ENCODE assay signal across 33 cellular contexts in genomic region chr10:128369101-128369650, GRCh38.
"Had no signal": no experiment of that assay in that cellular context is flagged by ENCODE, and none has a peak within 500 bp of the region (broad histone marks: within the 10 kb centered on the region; RNA-seq: fewer than 3 reads in every experiment).

No MANE protein-coding gene starts in this region.

- H3K9me3 ChIP-seq: adrenal gland, ascending aorta, body of pancreas, breast epithelium had no signal

- H3K27me3 ChIP-seq: ascending aorta, body of pancreas, brain microvascular endothelial cell, cardiac muscle cell had no signal

- DNase-seq: activated effector memory CD4-positive, alpha-beta T cell treated with anti-CD3 and anti-CD28 coated beads, Interleukin-2, amount 50 U/mL, for 16 hours; activated effector memory CD4-positive, alpha-beta T cell treated with Interleukin-2 at 50 U/mL for 16 hours; activated gamma-delta T cell; activated gamma-delta T cell treated with Interleukin-2 at 50 U/mL for 16 hours; activated naive CD4-positive, alpha-beta T cell; activated naive CD4-positive, alpha-beta T cell treated with anti-CD3 and anti-CD28 coated beads for 36 hours; activated naive CD4-positive, alpha-beta T cell treated with anti-CD3 and anti-CD28 coated beads, Interleukin-2, amount 10 ng/mL, durations not matched to agents 7 days and 5 days; activated naive CD4-positive, alpha-beta T cell treated with anti-CD3 and anti-CD28 coated beads, Interleukin-2, amount 50 U/mL, for 16 hours; activated naive CD4-positive, alpha-beta T cell treated with Interleukin-2 at 50 U/mL for 16 hours; activated naive CD8-positive, alpha-beta T cell treated with anti-CD3 and anti-CD28 coated beads for 36 hours; activated naive CD8-positive, alpha-beta T cell treated with anti-CD3 and anti-CD28 coated beads, Interleukin-2, amount 10 ng/mL, durations not matched to agents 7 days and 5 days; activated naive CD8-positive, alpha-beta T cell treated with anti-CD3 and anti-CD28 coated beads, Interleukin-2, amount 50 U/mL, for 24 hours; activated T-cell treated with anti-CD3 and anti-CD28 coated beads for 4 hours; activated T-cell treated with anti-CD3 and anti-CD28 coated beads, Interleukin-2, amount 50 U/mL, for 1 hour; activated T-cell treated with anti-CD3 and anti-CD28 coated beads, Interleukin-2, amount 50 U/mL, for 24 hours; activated T-cell treated with anti-CD3 and anti-CD28 coated beads, Interleukin-2, amount 50 U/mL, for 4 hours; activated T-cell treated with anti-CD3 and anti-CD28 coated beads, Interleukin-2, amount 50 U/mL, for 48 hours; activated T-cell treated with anti-CD3 and anti-CD28 coated beads, Interleukin-2, amount 50 U/mL, for 72 hours; adrenal gland; amniotic stem cell; amygdala; anterior cingulate cortex; aorta; body of pancreas; brain microvascular endothelial cell; caudate nucleus; central memory CD4-positive, alpha-beta T cell; cerebellar nuclear complex had no signal

- H3K4me3 ChIP-seq: adrenal gland, ascending aorta, body of pancreas, breast epithelium, cardiac muscle cell had no signal

- ATAC-seq: activated naive CD4-positive, alpha-beta T cell treated with anti-CD3 and anti-CD28 coated beads, Interleukin-2, amount 50 U/mL, for 72 hours; activated naive CD8-positive, alpha-beta T cell treated with anti-CD3 and anti-CD28 coated beads, Interleukin-2, amount 50 U/mL, for 24 hours; activated T-cell treated with anti-CD3 and anti-CD28 coated beads, Interleukin-2, amount 50 U/mL, for 4 hours; activated T-cell treated with anti-CD3 and anti-CD28 coated beads, Interleukin-2, amount 50 U/mL, for 72 hours; activated T-helper 17 cell treated with anti-CD3 and anti-CD28 coated beads, Interleukin-2, amount 50 U/mL, for 72 hours; body of pancreas had no signal

- H3K27ac ChIP-seq: adrenal gland, ascending aorta, body of pancreas, brain microvascular endothelial cell, breast epithelium, cardiac muscle cell had no signal

- H3K36me3 ChIP-seq: adrenal gland, ascending aorta, brain microvascular endothelial cell, breast epithelium, cardiac muscle cell had no signal

- H3K4me1 ChIP-seq: adrenal gland, ascending aorta, body of pancreas, breast epithelium had no signal
